ENCODE assay signal across 8 cellular contexts in genomic region chr2:152718047-152718908, GRCh38. TPM values are rescaled to one million over a fixed set of nuclear protein-coding genes. Genes with fewer than 3 reads are reported as not detected.
DNase-seq lines count a peak whose midpoint lies in the region; ATAC-seq, FAIRE-seq and TF ChIP-seq lines count a peak whose summit lies in the region.

TSS of gene ARL6IP6 (plus strand) at chr2:152718620. CDS start at chr2:152718625, 5 bp downstream.

- H3K4me3 Mint-ChIP-seq in activated T-cell treated with anti-CD3 and anti-CD28 coated beads, Interleukin-2, amount 50 U/mL, for 72 hours = peak within 1 kb of the TSS; percentile 88 to 100

- H4K20me1 ChIP-seq in DND-41 (ENCODE audit: insufficient read depth, low read length) = peaks cover 54% of the 10 kb centered on the region
- 0 out of 2 replicates have a peak, but pooled peaks cover 3% of the 10 kb centered on the region for H4K20me1 ChIP-seq in GM23248 (ENCODE audit: insufficient read depth)
- peaks cover 18% of the 10 kb centered on the region; the same call in 1 of the 2 replicates for H4K20me1 ChIP-seq in Karpas-422 (ENCODE audit: insufficient read depth, low read depth, low read length)

- H3K4me1 Mint-ChIP-seq in activated T-cell treated with anti-CD3 and anti-CD28 coated beads, Interleukin-2, amount 50 U/mL, for 72 hours (ENCODE audit: low read depth) = peaks cover 71% of the 10 kb centered on the region

- TF ChIP-seq CTCF in DND-41 (IDR thresholded peaks at IDR 0.05; ENCODE audit: borderline replicate concordance, extremely low read depth, low read length, poor library complexity, severe bottlenecking) = no peak

- no peak for FAIRE-seq in RCC 7860 (lab: Jason Lieb, UNC)

- H3K9ac ChIP-seq in DND-41 (ENCODE audit: low read depth, low read length) (peak within 1 kb of the TSS; percentile 91), GM23248 (peak within 1 kb of the TSS; percentile 97), Karpas-422 (ENCODE audit: low read length) (peak within 1 kb of the TSS; percentile 85)

- 1% methylated on average over 81 to 84 of the region's 88 CpGs for WGBS in GM23248 (ENCODE audit: low coverage in 1 of 2, low lambda C conversion rate in 2 of 2, missing lambda C conversion rate in 2 of 2), 2 experiments

- H3K27me3 Mint-ChIP-seq in activated T-cell treated with anti-CD3 and anti-CD28 coated beads, Interleukin-2, amount 50 U/mL, for 72 hours (ENCODE audit: low read depth) = no peaks in the 10 kb centered on the region

- H3K4me3 ChIP-seq in DND-41 (ENCODE audit: low read depth in 1 of 2, low read length in 2 of 2) (peak within 1 kb of the TSS; percentile 86 to 92), GM23248 (peak within 1 kb of the TSS; percentile 97), Karpas-422 (ENCODE audit: low read length) (peak within 1 kb of the TSS; percentile 96), muscle layer of duodenum (ENCODE audit: low read depth in 1 of 2, low read length in 2 of 2) (peak within 1 kb of the TSS; percentile 99 to 100)

- peaks cover 70% of the 10 kb centered on the region for H3K4me1 ChIP-seq in DND-41 (ENCODE audit: insufficient read depth, low read length)
- peaks cover 22% of the 10 kb centered on the region for H3K4me1 ChIP-seq in GM23248 (ENCODE audit: insufficient read depth)
- H3K4me1 ChIP-seq in Karpas-422 (ENCODE audit: low read length) = peaks cover 49% of the 10 kb centered on the region
- H3K4me1 ChIP-seq in muscle layer of duodenum (ENCODE audit: control insufficient read depth in 1 of 2, insufficient read depth in 2 of 2, low read length in 2 of 2) = peaks cover 11 to 38% of the 10 kb centered on the region in 2 donors

- H3K27me3 ChIP-seq in DND-41 (ENCODE audit: insufficient read depth, low read length, poor library complexity) = no peaks in the 10 kb centered on the region
- no peaks in the 10 kb centered on the region for H3K27me3 ChIP-seq in GM23248 (replicated peaks; ENCODE audit: insufficient read depth)
- no peaks in the 10 kb centered on the region for H3K27me3 ChIP-seq in Karpas-422 (ENCODE audit: low read length)
- no peaks in the 10 kb centered on the region for H3K27me3 ChIP-seq in muscle layer of duodenum (ENCODE audit: low read depth, low read length)

- DNase-seq in DND-41 = peak; percentile 94
- peak; percentile 97 for DNase-seq in GM23248
- peak; percentile 97 for DNase-seq in Karpas-422
- peak; percentile 79 for DNase-seq in RCC 7860 (ENCODE audit: low spot score)
- peak; percentile 93 to 95 for DNase-seq in activated T-cell treated with anti-CD3 and anti-CD28 coated beads, Interleukin-2, amount 50 U/mL, for 72 hours
- peak; percentile 90 for DNase-seq in stimulated activated CD8-positive, alpha-beta memory T cell treated with anti-CD3 and anti-CD28 coated beads, Interleukin-7, amount 100 ng/mL, for 24 hours (ENCODE audit: low read depth)

- H3F3A ChIP-seq in GM23248 (ENCODE audit: insufficient read depth) = peaks cover 7% of the 10 kb centered on the region; the same call in 1 of the 2 replicates

- H3K36me3 Mint-ChIP-seq in activated T-cell treated with anti-CD3 and anti-CD28 coated beads, Interleukin-2, amount 50 U/mL, for 72 hours (ENCODE audit: insufficient read depth in 2 of 2) = peaks cover 12 to 35% of the 10 kb centered on the region in 2 donors

- peak within 1 kb of the TSS; percentile 95 for H3K27ac Mint-ChIP-seq in activated T-cell treated with anti-CD3 and anti-CD28 coated beads, Interleukin-2, amount 50 U/mL, for 72 hours

- peaks cover 61% of the 10 kb centered on the region for H3K36me3 ChIP-seq in DND-41 (ENCODE audit: insufficient read depth, low read length)
- peaks cover 21% of the 10 kb centered on the region for H3K36me3 ChIP-seq in GM23248 (ENCODE audit: low read depth)
- H3K36me3 ChIP-seq in Karpas-422 (ENCODE audit: insufficient read depth, low read length) = peaks cover 52% of the 10 kb centered on the region
- peaks cover 3 to 14% of the 10 kb centered on the region in 2 donors for H3K36me3 ChIP-seq in muscle layer of duodenum (ENCODE audit: control insufficient read depth in 1 of 2, insufficient read depth in 2 of 2, low read length in 2 of 2)

- in situ Hi-C loops in GM23248 (cut with MboI) = no loop called here

- no peaks in the 10 kb centered on the region for H3K9me3 ChIP-seq in DND-41 (ENCODE audit: insufficient read depth, low read length, severe bottlenecking)
- no peaks in the 10 kb centered on the region for H3K9me3 ChIP-seq in GM23248 (ENCODE audit: low read depth)
- no peaks in the 10 kb centered on the region for H3K9me3 ChIP-seq in Karpas-422 (ENCODE audit: low read length)
- H3K9me3 ChIP-seq in muscle layer of duodenum (ENCODE audit: control insufficient read depth in 1 of 2, low read length in 2 of 2) = no peaks in the 10 kb centered on the region

- H3K4me2 ChIP-seq in DND-41 (ENCODE audit: insufficient read depth, low read length) = peak within 1 kb of the TSS; percentile 78
- H3K4me2 ChIP-seq in GM23248 (ENCODE audit: unreplicated experiment) = peak within 1 kb of the TSS; percentile 91
- H3K4me2 ChIP-seq in Karpas-422 (ENCODE audit: low read depth, low read length, poor library complexity, severe bottlenecking) = peak within 1 kb of the TSS; percentile 91

- H3K9me3 Mint-ChIP-seq in activated T-cell treated with anti-CD3 and anti-CD28 coated beads, Interleukin-2, amount 50 U/mL, for 72 hours = no peaks in the 10 kb centered on the region

- H2AFZ ChIP-seq in DND-41 (ENCODE audit: low read depth, low read length) = peak within 1 kb of the TSS; percentile 76
- H2AFZ ChIP-seq in GM23248 = peak within 1 kb of the TSS; percentile 92
- peak within 1 kb of the TSS; percentile 40; the same call in 1 of the 2 replicates for H2AFZ ChIP-seq in Karpas-422 (ENCODE audit: low read length)

- ATAC-seq in DND-41 (ENCODE audit: insufficient read depth, low read depth) (peak; percentile 71), esophagus mucosa (peak; percentile 85)
- ATAC-seq in activated T-cell treated with anti-CD3 and anti-CD28 coated beads, Interleukin-2, amount 50 U/mL, for 72 hours (replicated peaks in 1 of 2) = peak; percentile 69 to 72

- H3K9me2 ChIP-seq in GM23248 (ENCODE audit: insufficient read depth) (no peaks in the 10 kb centered on the region), Karpas-422 (replicated peaks; ENCODE audit: insufficient read depth, low read length) (no peaks in the 10 kb centered on the region)

- peak within 1 kb of the TSS; percentile 92 for H3K27ac ChIP-seq in DND-41 (ENCODE audit: low read length)
- peak within 1 kb of the TSS; percentile 91 for H3K27ac ChIP-seq in GM23248
- peak within 1 kb of the TSS; percentile 88 for H3K27ac ChIP-seq in Karpas-422 (ENCODE audit: low read length)
- peak within 1 kb of the TSS; percentile 95 for H3K27ac ChIP-seq in muscle layer of duodenum (ENCODE audit: low read length)

- H3K79me2 ChIP-seq in DND-41 (ENCODE audit: insufficient read depth, low read length) = peaks cover 89% of the 10 kb centered on the region
- peaks cover 85% of the 10 kb centered on the region for H3K79me2 ChIP-seq in GM23248 (ENCODE audit: insufficient read depth)
- H3K79me2 ChIP-seq in Karpas-422 (ENCODE audit: low read length) = peaks cover 83% of the 10 kb centered on the region

RNA-seq across cellular contexts. Expression of gene ARL6IP6, which starts in this region (rescaled TPM):
- 20.6 and 30.9 TPM in 2 replicates for total RNA-seq in GM23248 (2014; rRNA removed; shearing (Covaris generic))
- 30.2 and 33.6 TPM in 2 replicates for polyA plus RNA-seq in GM23248 (2016; fragmentation: Nextera tagmentation; extraction: Ambion mirVana)
- 29.5 and 69.7 TPM in 2 replicates for total RNA-seq in Karpas-422 (2014; rRNA removed; shearing (Covaris generic); ENCODE audit: low replicate concordance)
- total RNA-seq in activated T-cell treated with anti-CD3 and anti-CD28 coated beads, Interleukin-2, amount 50 U/mL, for 72 hours = 10 to 100 TPM; 30.6 to 41.5 TPM
- total RNA-seq in esophagus mucosa = 15.9 TPM

Comparison
In these comparisons a context has a peak if more than half of its experiments do, and no peak if none do; other contexts are left out.
1. Peak in every context shown above with its lines: DNase-seq, ATAC-seq, H3K4me3 ChIP-seq and H3K27ac ChIP-seq.
2. H2AFZ ChIP-seq: peak in every context shown above with its lines; median percentile 92 in GM23248; 76 in DND-41; 40 in Karpas-422.